ENCODE assay signal across 2 cellular contexts in genomic region chr20:51118216-51118615, GRCh38.
TF ChIP-seq lines count a peak whose summit lies in the region.

No MANE protein-coding gene starts in this region.

TF ChIP-seq in GM23338, 12 proteins besides CTCF, POLR2A, EP300 and RAD21 (continued from another document):
- TF ChIP-seq REST (IDR thresholded peaks at IDR 0.05; ENCODE audit: unreplicated experiment), result no peak
- no peak for TF ChIP-seq POLR2AphosphoS5 (IDR thresholded peaks at IDR 0.05; ENCODE audit: low read depth)
- TF ChIP-seq JUNB (IDR thresholded peaks at IDR 0.05; ENCODE audit: unreplicated experiment), result no peak

TF ChIP-seq in H1, 55 proteins besides CTCF, POLR2A, EP300 and RAD21 (continued from another document):
- TF ChIP-seq RNF2 (IDR thresholded peaks at IDR 0.05; ENCODE audit: borderline replicate concordance, low read depth, low read length, missing control alignments, poor library complexity, severe bottlenecking), result no peak
- TF ChIP-seq MAX (IDR thresholded peaks at IDR 0.05), result no peak
- no peak for TF ChIP-seq CHD7 (IDR thresholded peaks at IDR 0.05; ENCODE audit: insufficient replicate concordance, low read length)
- TF ChIP-seq ASH2L (IDR thresholded peaks at IDR 0.05; ENCODE audit: low read length), result no peak
- TF ChIP-seq YY1 (IDR thresholded peaks at IDR 0.05; ENCODE audit: low read depth, low read length), result no peak
